ENCODE assay signal across 1 cellular context in genomic region chr17:77481476-77482374, GRCh38.
TF ChIP-seq lines count a peak whose summit lies in the region.

No MANE protein-coding gene starts in this region.

TF ChIP-seq in SK-N-SH, 30 proteins besides CTCF, POLR2A, EP300 and RAD21 (continued from another document):
- TF ChIP-seq TEAD4 (IDR thresholded peaks at IDR 0.05; ENCODE audit: borderline replicate concordance, insufficient read depth) (no peak), FOXM1 (IDR thresholded peaks at IDR 0.05; ENCODE audit: low read depth) (no peak), GATA2 (CRISPR knock-in tag; IDR thresholded peaks at IDR 0.05) (no peak), ZBTB33 (IDR thresholded peaks at IDR 0.05; ENCODE audit: borderline replicate concordance, low read depth) (no peak), RXRA (IDR thresholded peaks at IDR 0.05; ENCODE audit: borderline replicate concordance, low read depth) (no peak), JUND (IDR thresholded peaks at IDR 0.05) (no peak)
